Comparison of ENCODE assay signal across 20 cellular contexts in the genomic region with DNA sequence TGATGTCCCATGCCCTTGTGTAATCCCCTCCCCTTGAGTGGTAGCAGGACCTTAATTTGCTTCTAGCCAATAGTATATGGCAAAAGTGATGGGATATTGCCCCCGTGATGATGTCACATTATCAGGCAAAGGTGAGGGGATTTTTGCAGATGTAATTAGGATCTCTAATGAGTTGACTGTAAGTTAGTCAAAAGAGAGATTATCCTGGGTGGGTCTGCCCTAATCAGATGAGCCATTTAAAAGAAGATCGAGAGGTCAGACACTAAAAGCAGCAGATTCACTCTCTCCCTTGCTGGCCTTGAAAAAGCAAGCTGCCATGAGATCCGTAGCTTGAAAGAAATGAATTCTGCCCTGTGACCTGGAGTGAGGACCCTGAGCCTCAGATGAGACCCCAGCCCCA. TPM values are rescaled to one million over a fixed set of nuclear protein-coding genes. Genes with fewer than 3 reads are reported as not detected.
DNase-seq lines count a peak whose midpoint lies in the region; ATAC-seq, FAIRE-seq and TF ChIP-seq lines count a peak whose summit lies in the region.
"Had no signal": no experiment of that assay in that cellular context is flagged by ENCODE, and none has a peak within 500 bp of the region (broad histone marks: within the 10 kb centered on the region; RNA-seq: fewer than 3 reads in every experiment).

No MANE protein-coding gene starts in this region.

- TF ChIP-seq EP300 in K562 (IDR thresholded peaks at IDR 0.05; ENCODE audit: low read length): no peak

- POLR2A ChIA-PET in HEK293 (lab: Yijun Ruan, JAX) (interaction anchor here (0.5 to 2.6 kb wide), 3 partner anchors 15 to 1989 kb away, joined by 3 to 13 read pairs (median 6); no protein-coding TSS in a partner anchor), K562 (lab: Yijun Ruan, JAX) (interaction anchor here (0.9 to 2.2 kb wide), 6 partner anchors 12 to 347 kb away, joined by 3 to 5 read pairs (median 4); no protein-coding TSS in a partner anchor)

- H2AFZ ChIP-seq in K562 (ENCODE audit: low read depth, low read length): peak overlapping the region; percentile 96

- no peaks in the 10 kb centered on the region for H3K9me3 ChIP-seq in HEK293 (ENCODE audit: control insufficient read depth, insufficient read depth, low read depth, low read length)
- H3K9me3 ChIP-seq in K562 (replicated peaks; ENCODE audit: control insufficient read depth, insufficient read depth, low read depth, low read length): no peaks in the 10 kb centered on the region
- no peaks in the 10 kb centered on the region for H3K9me3 ChIP-seq in lung (ENCODE audit: control insufficient read depth in 2 of 2, insufficient read depth in 1 of 2, low read length in 1 of 2)
- no peaks in the 10 kb centered on the region for H3K9me3 ChIP-seq in stomach smooth muscle (ENCODE audit: control insufficient read depth in 2 of 2, low read length in 2 of 2)

- H3K4me3 ChIP-seq in HEK293 (ENCODE audit: low read depth, low read length): no peak overlapping the region
- no peak overlapping the region for H3K4me3 ChIP-seq in K562
- no peak overlapping the region for H3K4me3 ChIP-seq in lung
- H3K4me3 ChIP-seq in stomach smooth muscle (ENCODE audit: low read length in 2 of 2): no peak overlapping the region

- TF ChIP-seq POLR2A in K562 (conservative IDR thresholded peaks at IDR 0.05): no peak

- intact Hi-C loops in K562 (cut with micrococcal nuclease): no loop called here

- no TSS peak for BruUV-seq in K562 (replicated peaks; lab: Mats Ljungman, UMichigan)

- ATAC-seq in K562 (no peak), lung (ENCODE audit: insufficient read depth, low FRiP score) (no peak), HG02642 (IDR thresholded peaks at IDR 0.05; ENCODE audit: poor library complexity, unreplicated experiment) (no peak)
- ATAC-seq: naive thymus-derived CD8-positive, alpha-beta T cell; T-cell had no signal

- H3K27ac ChIP-seq in HEK293 (ENCODE audit: extremely low read depth, low read depth, low read length) (no peak overlapping the region), K562 (ENCODE audit: extremely low read depth, low read depth, low read length) (no peak overlapping the region), lung (ENCODE audit: low read depth in 1 of 2, low read length in 1 of 2) (peak overlapping the region; percentile 23 to 58), stomach smooth muscle (ENCODE audit: low read length) (peak overlapping the region; percentile 59)

- H3K27me3 ChIP-seq in K562 (ENCODE audit: control insufficient read depth in 2 of 2, insufficient read depth in 2 of 2, low read length in 2 of 2): no peaks in the 10 kb centered on the region
- H3K27me3 ChIP-seq in lung (ENCODE audit: control insufficient read depth, insufficient read depth): no peaks in the 10 kb centered on the region
- no peaks in the 10 kb centered on the region for H3K27me3 ChIP-seq in stomach smooth muscle (ENCODE audit: control insufficient read depth in 1 of 2, insufficient read depth in 2 of 2, low read length in 2 of 2)

- TF ChIP-seq CTCF in HEK293 (tag by site-specific recombination; IDR thresholded peaks at IDR 0.05): no peak
- TF ChIP-seq CTCF in K562 (IDR thresholded peaks at IDR 0.05 in 2 of 3, conservative IDR thresholded peaks at IDR 0.05 in 1 of 3; ENCODE audit: insufficient read depth in 2 of 3, low read depth in 1 of 3, low read length in 3 of 3): no peak
- TF ChIP-seq CTCF in lung (IDR thresholded peaks at IDR 0.05; ENCODE audit: control extremely low read depth, extremely low read depth): no peak

- CTCF ChIA-PET in HEK293 (lab: Yijun Ruan, JAX) (interaction anchor here (0.6 to 1.0 kb wide), 4 partner anchors 53 to 1183 kb away, joined by 3 to 4 read pairs (median 3); no protein-coding TSS in a partner anchor), K562 (lab: Yijun Ruan, JAX; ENCODE audit: low intra/inter-chr PET ratio) (no interaction called here)

- peak overlapping the region; percentile 39; the same call in 1 of the 2 replicates for H3K4me2 ChIP-seq in K562 (ENCODE audit: insufficient read depth, low read length)

- no peaks in the 10 kb centered on the region for H3K9me1 ChIP-seq in K562 (ENCODE audit: control insufficient read depth, insufficient read depth, low read length)

- 57% methylated on average over 3 of the region's 3 CpGs for WGBS in K562 (ENCODE audit: insufficient coverage, low coverage, missing lambda C conversion rate)
- 78 to 94% methylated on average over 3 of the region's 3 CpGs for whole genome bisulfite sequencing in lung, 2 donors

- no peak overlapping the region for H3K9ac ChIP-seq in K562 (ENCODE audit: insufficient read depth in 1 of 2, low read depth in 2 of 2, low read length in 2 of 2)
- peak overlapping the region in 1 of 2 donors; percentile 42 for H3K9ac ChIP-seq in stomach smooth muscle (ENCODE audit: low read length in 2 of 2)

- no peak for TF ChIP-seq RAD21 in K562 (CRISPR knock-in tag; conservative IDR thresholded peaks at IDR 0.05 in 1 of 2, IDR thresholded peaks at IDR 0.05 in 1 of 2)

- no peaks in the 10 kb centered on the region for H3K79me2 ChIP-seq in K562 (ENCODE audit: control insufficient read depth, insufficient read depth, low read length)

- H4K20me1 ChIP-seq in K562 (replicated peaks; ENCODE audit: control insufficient read depth, insufficient read depth, low read length): no peaks in the 10 kb centered on the region

- peaks cover 13% of the 10 kb centered on the region for H3K4me1 ChIP-seq in HEK293 (ENCODE audit: control insufficient read depth, insufficient read depth, low read length)
- H3K4me1 ChIP-seq in K562 (replicated peaks in 1 of 2; ENCODE audit: control insufficient read depth in 2 of 2, insufficient read depth in 2 of 2, low read length in 2 of 2): peaks cover 11 to 39% of the 10 kb centered on the region in 2 experiments
- peaks cover 16 to 25% of the 10 kb centered on the region in 2 donors for H3K4me1 ChIP-seq in lung (ENCODE audit: control insufficient read depth in 2 of 2, insufficient read depth in 2 of 2, low read length in 2 of 2)
- H3K4me1 ChIP-seq in stomach smooth muscle (ENCODE audit: control insufficient read depth, insufficient read depth, low read length): peaks cover 54% of the 10 kb centered on the region

- H3K36me3 ChIP-seq in HEK293 (ENCODE audit: control insufficient read depth in 2 of 2, insufficient read depth in 1 of 2, low read length in 2 of 2): no peaks in the 10 kb centered on the region
- no peaks in the 10 kb centered on the region for H3K36me3 ChIP-seq in K562 (ENCODE audit: control insufficient read depth, insufficient read depth, low read length)
- no peaks in the 10 kb centered on the region for H3K36me3 ChIP-seq in lung (ENCODE audit: control insufficient read depth in 2 of 2, insufficient read depth in 2 of 2, low read length in 2 of 2)
- no peaks in the 10 kb centered on the region for H3K36me3 ChIP-seq in stomach smooth muscle (ENCODE audit: control insufficient read depth in 2 of 2, insufficient read depth in 2 of 2, low read length in 2 of 2)

- no peak for FAIRE-seq in K562 (lab: Jason Lieb, UNC)
- FAIRE-seq: GM19239 had no signal

- in situ Hi-C loops in K562 (cut with MboI): no loop called here

- no peak for DNase-seq in K562 (ENCODE audit: extremely low read depth in 1 of 4, low spot score in 3 of 4)
- no peak for DNase-seq in lung (ENCODE audit: low spot score)
- no peak for DNase-seq in glomerular visceral epithelial cell (ENCODE audit: extremely low spot score)
- no peak for DNase-seq in RKO (ENCODE audit: low spot score)
- DNase-seq in T-helper 2 cell: no peak
- DNase-seq: activated CD4-positive, alpha-beta T cell treated with anti-CD3 and anti-CD28 coated beads, Interleukin-2, amount 50 U/mL, for 1 hour; activated CD8-positive, alpha-beta memory T cell treated with anti-CD3 and anti-CD28 coated beads, Interleukin-2, amount 50 U/mL, for 48 hours; activated gamma-delta T cell; aorta; COR-L47; cortex of kidney; H9; IMR-90; naive thymus-derived CD8-positive, alpha-beta T cell; NCI-H187; T-cell had no signal

TF ChIP-seq in HEK293, 187 proteins besides CTCF, POLR2A, EP300 and RAD21 (continues in another document):
- no peak for TF ChIP-seq ZNF596 (tag by site-specific recombination; IDR thresholded peaks at IDR 0.05)

TF ChIP-seq in K562, 482 proteins besides CTCF, POLR2A, EP300 and RAD21 (continues in another document):
- TF ChIP-seq KAT2B (IDR thresholded peaks at IDR 0.05; ENCODE audit: low read depth, low read length): no peak
- TF ChIP-seq SP2 (IDR thresholded peaks at IDR 0.05; ENCODE audit: extremely low read depth, low read depth, low read length, poor library complexity, severe bottlenecking): no peak
- no peak for TF ChIP-seq NR4A1 (CRISPR knock-in tag; IDR thresholded peaks at IDR 0.05)
- no peak for TF ChIP-seq NR4A1 (tag; IDR thresholded peaks at IDR 0.05)
- TF ChIP-seq, protein P1, sequence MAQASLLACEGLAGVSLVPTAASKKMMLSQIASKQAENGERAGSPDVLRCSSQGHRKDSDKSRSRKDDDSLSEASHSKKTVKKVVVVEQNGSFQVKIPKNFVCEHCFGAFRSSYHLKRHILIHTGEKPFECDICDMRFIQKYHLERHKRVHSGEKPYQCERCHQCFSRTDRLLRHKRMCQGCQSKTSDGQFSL (CRISPR knock-in tag; IDR thresholded peaks at IDR 0.05): 0 out of 2 replicates have a peak, but pooled peaks have one; percentile 26
- TF ChIP-seq, protein P1 (tag; IDR thresholded peaks at IDR 0.05): no peak

RNA-seq across cellular contexts. Expression of gene TARBP1, which starts 50.1 kb away (rescaled TPM):
- 26.2 and 82.6 TPM in 2 replicates for total RNA-seq in K562 (2011; cell fraction: chromatin; rRNA removed; ENCODE audit: low replicate concordance)
- 15.0 and 20.9 TPM in 2 replicates for total RNA-seq in K562 (2011; cell fraction: nucleolus; rRNA removed)
- 28.7 and 45.3 TPM in 2 replicates for total RNA-seq in K562 (2011; cell fraction: nucleoplasm; rRNA removed)
- total RNA-seq in K562 (2014; rRNA removed) (15.3 and 16.1 TPM in 2 replicates), K562 (2014; rRNA removed; fragmentation: Illumina TruSeq; extraction: Trizol) (25.0 and 28.0 TPM in 2 replicates), K562 (2015; rRNA removed; fragmentation: Illumina TruSeq; extraction: Trizol) (23.1 and 26.5 TPM in 2 replicates), K562 (2021) (15.6 and 18.6 TPM in 2 replicates), lung (10 to 100 TPM; 27.7 to 32.2 TPM)
- polyA plus RNA-seq in K562 (2011; rRNA removed) (48.0 and 66.5 TPM in 2 replicates), K562 (2014; fragmentation: Illumina TruSeq; extraction: Trizol) (20.5 and 22.9 TPM in 2 replicates), K562 (2014; fragmentation: Nextera tagmentation; extraction: Ambion mirVana) (10 to 100 TPM in 1 of 2 experiments, 1 to 10 TPM in 1; 8.8 to 10.4 TPM), K562 (2014; rRNA removed) (24.3 and 29.5 TPM in 2 replicates), lung (10 to 100 TPM; 11.2 to 48.7 TPM)
- polyA plus RNA-seq in K562 (2011; cell fraction: cytosol; rRNA removed): 12.4 and 31.8 TPM in 2 replicates
- 84.2 and 119 TPM in 2 replicates for polyA plus RNA-seq in K562 (2011; cell fraction: nucleus; rRNA removed)
- 14.6 and 30.8 TPM in 2 replicates for polyA plus RNA-seq in K562 (2012)
- polyA minus RNA-seq in K562 (2011; rRNA and poly(A)+ RNA removed): 27.7 and 45.5 TPM in 2 replicates
- 10.1 and 19.2 TPM in 2 replicates for polyA minus RNA-seq in K562 (2011; cell fraction: cytosol; rRNA and poly(A)+ RNA removed)
- polyA minus RNA-seq in K562 (2011; cell fraction: nucleus; rRNA and poly(A)+ RNA removed): 19.0 and 38.9 TPM in 2 replicates

Comparison
In these comparisons a context has a peak if more than half of its experiments do, and no peak if none do; other contexts are left out.
1. H3K27ac ChIP-seq: peak in lung (2 of 2) and stomach smooth muscle (single experiment); none in HEK293 (single experiment) and K562 (single experiment).